Comparison of ENCODE assay signal across 8 cellular contexts in genomic region chr17:76266244-76266938, GRCh38. TPM values are rescaled to one million over a fixed set of nuclear protein-coding genes. Genes with fewer than 3 reads are reported as not detected.
A peak's percentile ranks its signal among the peaks of the same experiment; 100 is the strongest.
DNase-seq lines count a peak whose midpoint lies in the region; ATAC-seq and TF ChIP-seq lines count a peak whose summit lies in the region.

No MANE protein-coding gene starts in this region.

- H3K4me1 Mint-ChIP-seq in naive thymus-derived CD4-positive, alpha-beta T cell = peaks cover 47 to 72% (median 63%) of the 10 kb centered on the region in 7 donors

- CTCF ChIA-PET in naive thymus-derived CD4-positive, alpha-beta T cell (lab: Charles Lee) = interaction anchor here (1.0 to 5.2 kb wide), 10 partner anchors 10 to 144 kb away, joined by 3 to 20 read pairs (median 4); no protein-coding TSS in a partner anchor

- H3K36me3 ChIP-seq in Peyer's patch = peaks cover 0 to 21% (median 0%) of the 10 kb centered on the region in 3 donors
- peaks cover 0 to 31% (median 0%) of the 10 kb centered on the region in 3 experiments for H3K36me3 ChIP-seq in naive thymus-derived CD4-positive, alpha-beta T cell (ENCODE audit: control insufficient read depth in 2 of 3, insufficient read depth in 3 of 3, low read length in 3 of 3)

- H3K9me3 ChIP-seq in Peyer's patch = no peaks in the 10 kb centered on the region
- no peaks in the 10 kb centered on the region for H3K9me3 ChIP-seq in naive thymus-derived CD4-positive, alpha-beta T cell (ENCODE audit: control insufficient read depth in 2 of 3, low read length in 3 of 3)

- H3K4me3 Mint-ChIP-seq in naive thymus-derived CD4-positive, alpha-beta T cell = peak overlapping the region; percentile 87 to 95 (median 92)

- DNase-seq in NCI-H146 (lab: John Stamatoyannopoulos, UW) (peak; percentile 19), NCI-H146 treated with DMSO at 0.1 percent for 48 hours (lab: John Stamatoyannopoulos, UW; ENCODE audit: unreplicated experiment) (no peak), Peyer's patch (peak in 1 of 3 donors; percentile 55), hippocampal formation (lab: John Stamatoyannopoulos, UW) (no peak), NCI-H524 (lab: John Stamatoyannopoulos, UW) (no peak), cerebellum (ENCODE audit: low spot score) (no peak)
- DNase-seq in effector CD8-positive, alpha-beta T cell (lab: John Stamatoyannopoulos, UW) = peak; percentile 22
- DNase-seq in naive thymus-derived CD4-positive, alpha-beta T cell = peak in 2 of 9 donors; percentile 26 to 31

- H3K36me3 Mint-ChIP-seq in naive thymus-derived CD4-positive, alpha-beta T cell = peaks cover 0 to 43% (median 9%) of the 10 kb centered on the region in 5 donors

- peak overlapping the region; percentile 92 to 98 (median 95) for H3K27ac ChIP-seq in Peyer's patch
- H3K27ac ChIP-seq in naive thymus-derived CD4-positive, alpha-beta T cell (ENCODE audit: low read depth, low read length) = peak overlapping the region; percentile 92

- H3K27me3 Mint-ChIP-seq in naive thymus-derived CD4-positive, alpha-beta T cell = peaks cover 0 to 3% (median 0%) of the 10 kb centered on the region in 5 donors

- peaks cover 10 to 69% (median 54%) of the 10 kb centered on the region in 4 donors for H3K4me1 ChIP-seq in Peyer's patch
- H3K4me1 ChIP-seq in naive thymus-derived CD4-positive, alpha-beta T cell (ENCODE audit: control insufficient read depth in 2 of 2, insufficient read depth in 2 of 2, low read length in 2 of 2) = peaks cover 55 to 67% of the 10 kb centered on the region in 2 donors

- no peak for TF ChIP-seq POLR2A in Peyer's patch (IDR thresholded peaks at IDR 0.05)

- H3K9me3 Mint-ChIP-seq in naive thymus-derived CD4-positive, alpha-beta T cell = no peaks in the 10 kb centered on the region

- no peaks in the 10 kb centered on the region for H3K27me3 ChIP-seq in Peyer's patch
- H3K27me3 ChIP-seq in naive thymus-derived CD4-positive, alpha-beta T cell (ENCODE audit: control insufficient read depth in 2 of 2, insufficient read depth in 2 of 2, low read length in 2 of 2) = no peaks in the 10 kb centered on the region

- TF ChIP-seq CTCF in Peyer's patch (IDR thresholded peaks at IDR 0.05) = no peak

- H3K27ac Mint-ChIP-seq in naive thymus-derived CD4-positive, alpha-beta T cell = peak overlapping the region; percentile 81 to 96 (median 93)

- H3K4me3 ChIP-seq in Peyer's patch = peak overlapping the region; percentile 80 to 99 (median 92)
- H3K4me3 ChIP-seq in naive thymus-derived CD4-positive, alpha-beta T cell (ENCODE audit: low read length) = peak overlapping the region; percentile 71

- no peak for ATAC-seq in naive thymus-derived CD4-positive, alpha-beta T cell

- intact Hi-C loops in naive thymus-derived CD4-positive, alpha-beta T cell (cut with micrococcal nuclease) = loop anchor here (1.0 to 5.0 kb wide), 3 partner anchors 13 to 484 kb away; partner anchors contain the start of gene UNK (in 1 of the 2)

- POLR2A ChIA-PET in naive thymus-derived CD4-positive, alpha-beta T cell (lab: Charles Lee) = interaction anchor here (0.6 to 19.9 kb wide), 22 partner anchors 9 to 237 kb away, joined by 3 to 375 read pairs (median 9); partner anchors contain the start of genes EXOC7 and RNF157

RNA-seq across cellular contexts. Expression of gene UBALD2, which starts 1.2 kb away (rescaled TPM):
- 10 to 100 TPM; 14.0 to 74.1 (median 50.4) TPM for total RNA-seq in Peyer's patch
- total RNA-seq in naive thymus-derived CD4-positive, alpha-beta T cell = 100 to 1,000 TPM; 103 to 263 (median 241) TPM
- 10 to 100 TPM in 1 of 2 donors, 1 to 10 TPM in 1; 6.9 to 11.1 TPM for polyA plus RNA-seq in naive thymus-derived CD4-positive, alpha-beta T cell
- 5.4 TPM for total RNA-seq in cerebellum

RNA-seq across cellular contexts. Expression of gene RNF157, which starts 26.1 kb away (rescaled TPM):
- total RNA-seq in Peyer's patch (100 to 1,000 TPM in 2 of 4 donors, 10 to 100 TPM in 2; 73.4 to 115 (median 106) TPM), cerebellum (33.8 TPM)
- total RNA-seq in naive thymus-derived CD4-positive, alpha-beta T cell = 10 to 100 TPM; 49.2 to 96.3 (median 50.8) TPM
- polyA plus RNA-seq in naive thymus-derived CD4-positive, alpha-beta T cell = 10 to 100 TPM; 10.4 to 17.3 TPM

RNA-seq across cellular contexts. Expression of gene QRICH2, which starts 41.7 kb away (rescaled TPM):
- total RNA-seq in Peyer's patch (10 to 100 TPM in 1 of 4 donors, 1 to 10 TPM in 3; 1.2 to 10.7 (median 3.1) TPM), cerebellum (15.9 TPM)
- 1 to 10 TPM; 2.1 to 6.8 (median 4.0) TPM for total RNA-seq in naive thymus-derived CD4-positive, alpha-beta T cell
- under 1 TPM; 0.09 to 0.71 TPM for polyA plus RNA-seq in naive thymus-derived CD4-positive, alpha-beta T cell

Comparison
In these comparisons a context has a peak if more than half of its experiments do, and no peak if none do; other contexts are left out.
1. DNase-seq: peak in NCI-H146 (single experiment) and effector CD8-positive, alpha-beta T cell (single experiment); none in NCI-H146 treated with DMSO at 0.1 percent for 48 hours (single experiment), hippocampal formation (0 of 2), NCI-H524 (0 of 2) and cerebellum (single experiment).